ENCODE assay signal across 17 cellular contexts in the genomic region with DNA sequence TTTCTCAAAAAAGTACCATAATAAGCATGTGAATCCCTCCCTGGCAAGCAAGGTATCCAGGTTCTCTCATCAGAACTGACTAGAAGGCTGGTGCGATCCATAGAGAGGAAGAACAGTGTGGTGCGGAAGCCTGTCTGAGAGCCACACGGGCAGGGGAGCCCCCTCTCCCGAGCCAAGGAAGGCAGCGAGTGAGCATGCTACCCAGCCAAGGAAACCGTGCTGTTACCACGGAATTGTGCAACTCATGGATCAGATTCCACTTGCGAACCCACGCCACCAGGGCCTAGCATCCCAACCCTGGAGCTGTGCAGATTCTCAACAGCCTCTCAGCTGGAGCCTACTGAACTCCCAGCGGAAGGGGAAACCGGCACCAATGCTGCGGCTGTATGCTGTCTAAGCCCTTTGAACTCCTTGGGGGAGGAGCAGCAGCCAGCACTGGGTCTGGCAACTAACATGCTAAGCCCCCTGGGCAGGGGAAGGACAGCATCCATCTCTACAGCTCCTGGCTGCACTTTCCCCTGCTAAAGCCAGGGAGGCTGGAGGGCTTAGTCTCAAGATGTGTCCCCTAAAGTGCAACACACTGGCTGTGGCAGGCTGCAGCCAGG.
A peak's percentile ranks its signal among the peaks of the same experiment; 100 is the strongest.
DNase-seq lines count a peak whose midpoint lies in the region; ATAC-seq and TF ChIP-seq lines count a peak whose summit lies in the region.
"Had no signal": no experiment of that assay in that cellular context is flagged by ENCODE, and none has a peak within 500 bp of the region (broad histone marks: within the 10 kb centered on the region; RNA-seq: fewer than 3 reads in every experiment).

No MANE protein-coding gene starts in this region.

- H3K27ac Mint-ChIP-seq in H9, result peak overlapping the region in 1 of 3 experiments; percentile 62; a peak in 1 of 7 replicates
- no peak overlapping the region for H3K27ac Mint-ChIP-seq in endodermal cell
- H3K27ac Mint-ChIP-seq in activated T-cell treated with anti-CD3 and anti-CD28 coated beads, Interleukin-2, amount 50 U/mL, for 24 hours, result no peak overlapping the region

- H3K4me1 Mint-ChIP-seq in H9, result peaks cover 8 to 9% of the 10 kb centered on the region in 2 experiments
- no peaks in the 10 kb centered on the region for H3K4me1 Mint-ChIP-seq in endodermal cell
- H3K4me1 Mint-ChIP-seq in activated T-cell treated with anti-CD3 and anti-CD28 coated beads, Interleukin-2, amount 50 U/mL, for 24 hours (ENCODE audit: low read depth), result no peaks in the 10 kb centered on the region

- H3K4me3 Mint-ChIP-seq in H9 (no peak overlapping the region), endodermal cell (no peak overlapping the region)
- no peak overlapping the region for H3K4me3 Mint-ChIP-seq in activated T-cell treated with anti-CD3 and anti-CD28 coated beads, Interleukin-2, amount 50 U/mL, for 24 hours

- no peak overlapping the region for H2BK15ac ChIP-seq in H9 (ENCODE audit: low read depth, low read length)
- no peak overlapping the region for H2BK15ac ChIP-seq in mesendoderm (replicated peaks; ENCODE audit: low read depth)

- H4K8ac ChIP-seq in H9 (replicated peaks; ENCODE audit: insufficient read length, low read depth, low read length) (no peak overlapping the region), mesendoderm (ENCODE audit: low read depth, low read length) (no peak overlapping the region)

- H3K9ac ChIP-seq in H9 (ENCODE audit: extremely low read depth, insufficient read length, low read length) (no peak overlapping the region), endodermal cell (ENCODE audit: extremely low read depth, low read length, poor library complexity, severe bottlenecking) (no peak overlapping the region), mesendoderm (ENCODE audit: low read length) (no peak overlapping the region)

- H4K5ac ChIP-seq in H9 (ENCODE audit: insufficient read length, low read depth, low read length), result no peak overlapping the region
- H4K5ac ChIP-seq in mesendoderm (ENCODE audit: low read length), result no peak overlapping the region

- H2BK20ac ChIP-seq in H9 (ENCODE audit: low read depth, low read length, poor library complexity, severe bottlenecking), result no peak overlapping the region

- H3K79me1 ChIP-seq in H9 (ENCODE audit: insufficient read depth, low read depth, low read length, poor library complexity, severe bottlenecking) (no peaks in the 10 kb centered on the region), mesendoderm (ENCODE audit: low read length) (no peaks in the 10 kb centered on the region)

- H3K27me3 ChIP-seq in H9 (ENCODE audit: insufficient read depth, low read length) (no peaks in the 10 kb centered on the region), endodermal cell (ENCODE audit: control insufficient read depth, insufficient read depth, low read length, poor library complexity, severe bottlenecking) (no peaks in the 10 kb centered on the region), mesendoderm (ENCODE audit: insufficient read depth, low read length, poor library complexity) (no peaks in the 10 kb centered on the region), upper lobe of right lung (no peaks in the 10 kb centered on the region)

- H3K4me2 ChIP-seq in H9 (ENCODE audit: insufficient read depth, insufficient read length, low read length) (no peak overlapping the region), mesendoderm (ENCODE audit: low read length) (no peak overlapping the region)

- H3K56ac ChIP-seq in H9 (ENCODE audit: insufficient read length, low read depth, low read length), result no peak overlapping the region
- no peak overlapping the region for H3K56ac ChIP-seq in mesendoderm (ENCODE audit: low read length)

- H3K9me3 ChIP-seq in H9 (ENCODE audit: control insufficient read depth, low read depth, low read length) (no peaks in the 10 kb centered on the region), endodermal cell (ENCODE audit: control insufficient read depth, low read length) (no peaks in the 10 kb centered on the region), upper lobe of right lung (no peaks in the 10 kb centered on the region)
- H3K9me3 ChIP-seq: HAP-1 had no signal

- no peak for TF ChIP-seq CTCF in H9 (conservative IDR thresholded peaks at IDR 0.05)
- TF ChIP-seq CTCF in endodermal cell (conservative IDR thresholded peaks at IDR 0.05), result no peak
- TF ChIP-seq CTCF in upper lobe of right lung (IDR thresholded peaks at IDR 0.05), result no peak

- H3K4ac ChIP-seq in H9 (ENCODE audit: low read depth, low read length) (no peak overlapping the region), mesendoderm (ENCODE audit: low read depth, low read length) (no peak overlapping the region)

- no peak overlapping the region for H2AFZ ChIP-seq in H9 (ENCODE audit: low read length)

- H3K27ac ChIP-seq in H9 (ENCODE audit: insufficient read length, low read depth, low read length) (no peak overlapping the region), endodermal cell (ENCODE audit: low read depth, low read length) (no peak overlapping the region), mesendoderm (ENCODE audit: low read depth, low read length) (no peak overlapping the region), upper lobe of right lung (no peak overlapping the region)
- H3K27ac ChIP-seq: C4-2B, HL-60 had no signal

- H3K14ac ChIP-seq in H9 (ENCODE audit: insufficient read depth, low read length), result no peak overlapping the region; the same call in 1 of the 2 replicates

- H3K23ac ChIP-seq in H9 (ENCODE audit: insufficient read length, low read depth, low read length) (no peak overlapping the region), mesendoderm (ENCODE audit: low read length) (no peak overlapping the region)

- no peak overlapping the region for H2BK5ac ChIP-seq in H9 (ENCODE audit: insufficient read length, low read length)
- H2BK5ac ChIP-seq in mesendoderm (ENCODE audit: low read length), result no peak overlapping the region

- no peak for ATAC-seq in upper lobe of right lung
- ATAC-seq: Right ventricle myocardium inferior had no signal

- H3K27me3 Mint-ChIP-seq in H9 (ENCODE audit: low read depth), result no peaks in the 10 kb centered on the region
- H3K27me3 Mint-ChIP-seq in endodermal cell (ENCODE audit: insufficient read depth), result no peaks in the 10 kb centered on the region
- H3K27me3 Mint-ChIP-seq in activated T-cell treated with anti-CD3 and anti-CD28 coated beads, Interleukin-2, amount 50 U/mL, for 24 hours, result peaks cover 2% of the 10 kb centered on the region

- H3K18ac ChIP-seq in H9 (ENCODE audit: insufficient read length, low read depth, low read length) (no peak overlapping the region), mesendoderm (ENCODE audit: low read length) (no peak overlapping the region)

- intact Hi-C loops in upper lobe of right lung (cut with DNase I), result no loop called here

- H3K4me1 ChIP-seq in H9 (ENCODE audit: insufficient read depth, low read length) (no peaks in the 10 kb centered on the region), endodermal cell (ENCODE audit: control insufficient read depth, insufficient read depth, low read length) (peaks cover under 1% of the 10 kb centered on the region), mesendoderm (ENCODE audit: control insufficient read depth, low read depth, low read length) (no peaks in the 10 kb centered on the region), upper lobe of right lung (no peaks in the 10 kb centered on the region)
- H3K4me1 ChIP-seq: HAP-1 had no signal

- WGBS in H9 (ENCODE audit: extremely low coverage, insufficient read length, low lambda C conversion rate), result no CpG with 5 or more reads among the region's 12 CpGs
- WGBS in endodermal cell (ENCODE audit: insufficient coverage in 1 of 2, insufficient read length in 1 of 2), 2 experiments, result 79 to 82% methylated on average over 10 to 12 of the region's 12 CpGs
- WGBS in mesendoderm (ENCODE audit: extremely low coverage, insufficient coverage, low lambda C conversion rate), result no CpG with 5 or more reads among the region's 12 CpGs

- H3K23me2 ChIP-seq in H9 (ENCODE audit: insufficient read length, low read depth, low read length, poor library complexity, severe bottlenecking), result no peaks in the 10 kb centered on the region

- no peaks in the 10 kb centered on the region for H4K20me1 ChIP-seq in H9 (ENCODE audit: control insufficient read depth, insufficient read depth, insufficient read length)

- no peak overlapping the region for H3T11ph ChIP-seq in H9 (ENCODE audit: low read length)

- H4K91ac ChIP-seq in H9 (ENCODE audit: insufficient read length, low read depth, low read length), result no peak overlapping the region

- H2AK5ac ChIP-seq in H9 (ENCODE audit: insufficient read length, low read length) (no peak overlapping the region), mesendoderm (ENCODE audit: low read length) (no peak overlapping the region)

- H2BK12ac ChIP-seq in H9 (ENCODE audit: insufficient read length, low read depth, low read length), result no peak overlapping the region

- DNase-seq in H9 (peak; percentile 33), endodermal cell (peak; percentile 58), mesendoderm (peak; percentile 51), upper lobe of right lung (peak; percentile 49), NCI-H510A (lab: John Stamatoyannopoulos, UW) (no peak), D341Med (ENCODE audit: low spot score) (no peak)
- no peak for DNase-seq in activated T-cell treated with anti-CD3 and anti-CD28 coated beads, Interleukin-2, amount 50 U/mL, for 24 hours
- DNase-seq: ACHN, DMS79 treated with DMSO at 0.1 percent for 48 hours, NCI-H1092, NCI-H146, NCI-H2081 treated with DMSO at 0.1 percent for 48 hours, NCI-H748 treated with DMSO at 0.1 percent for 48 hours had no signal

- H3K79me2 ChIP-seq in H9 (ENCODE audit: insufficient read depth, low read length) (no peaks in the 10 kb centered on the region), mesendoderm (ENCODE audit: control insufficient read depth, insufficient read depth, low read length) (no peaks in the 10 kb centered on the region)

- H3K4me3 ChIP-seq in endodermal cell (ENCODE audit: low read length) (no peak overlapping the region), mesendoderm (ENCODE audit: low read length) (no peak overlapping the region), upper lobe of right lung (no peak overlapping the region)
- H3K4me3 ChIP-seq: HAP-1 had no signal

- H3K36me3 ChIP-seq in endodermal cell (ENCODE audit: control insufficient read depth, insufficient read depth, low read length) (no peaks in the 10 kb centered on the region), mesendoderm (ENCODE audit: control insufficient read depth, insufficient read depth, low read length) (no peaks in the 10 kb centered on the region), upper lobe of right lung (no peaks in the 10 kb centered on the region)
- H3K36me3 ChIP-seq: HAP-1 had no signal

- H3K9me3 Mint-ChIP-seq in H9 (no peaks in the 10 kb centered on the region), endodermal cell (no peaks in the 10 kb centered on the region)
- peaks cover 2% of the 10 kb centered on the region for H3K9me3 Mint-ChIP-seq in activated T-cell treated with anti-CD3 and anti-CD28 coated beads, Interleukin-2, amount 50 U/mL, for 24 hours

- peaks cover 0 to 7% (median 5%) of the 10 kb centered on the region in 3 experiments; a peak in 4 of 7 replicates for H3K36me3 Mint-ChIP-seq in H9 (ENCODE audit: insufficient read depth in 1 of 3, low read depth in 3 of 3)
- H3K36me3 Mint-ChIP-seq in endodermal cell (ENCODE audit: low read depth), result no peaks in the 10 kb centered on the region
- H3K36me3 Mint-ChIP-seq in activated T-cell treated with anti-CD3 and anti-CD28 coated beads, Interleukin-2, amount 50 U/mL, for 24 hours (ENCODE audit: low read depth), result no peaks in the 10 kb centered on the region

- H2BK120ac ChIP-seq in H9 (ENCODE audit: low read depth, low read length, poor library complexity, severe bottlenecking) (no peak overlapping the region), mesendoderm (ENCODE audit: low read depth, low read length) (no peak overlapping the region)

Comparison
In these comparisons a context has a peak if more than half of its experiments do, and no peak if none do; other contexts are left out.
1. DNase-seq: peak in H9 (single experiment), endodermal cell (single experiment), mesendoderm (single experiment) and upper lobe of right lung (single experiment); none in activated T-cell treated with anti-CD3 and anti-CD28 coated beads, Interleukin-2, amount 50 U/mL, for 24 hours (single experiment), NCI-H510A (single experiment) and D341Med (single experiment).